ENCODE assay signal across 8 cellular contexts in genomic region chrX:56802921-56803848, GRCh38.
DNase-seq lines count a peak whose midpoint lies in the region; ATAC-seq lines count a peak whose summit lies in the region.

No MANE protein-coding gene starts in this region.

- ATAC-seq in GM19328 (IDR thresholded peaks at IDR 0.05; ENCODE audit: unreplicated experiment) (peak; percentile 63), HG03175 (IDR thresholded peaks at IDR 0.05; ENCODE audit: unreplicated experiment) (no peak), HG03565 (IDR thresholded peaks at IDR 0.05; ENCODE audit: unreplicated experiment) (no peak)

- DNase-seq in NCI-H146 (lab: John Stamatoyannopoulos, UW), result peak; percentile 84
- peak; percentile 54 to 63 for DNase-seq in activated CD4-positive, alpha-beta T cell treated with anti-CD3 and anti-CD28 coated beads, Interleukin-2, amount 50 U/mL, for 48 hours
- DNase-seq in dermis microvascular lymphatic vessel endothelial cell (ENCODE audit: low read depth in 2 of 2), result peak; percentile 64 to 86
- peak; percentile 85 for DNase-seq in medulla oblongata (ENCODE audit: extremely low spot score)
- peak; percentile 10 to 55 for DNase-seq in stimulated activated CD8-positive, alpha-beta memory T cell treated with anti-CD3 and anti-CD28 coated beads, Interleukin-15, amount 100 ng/mL, for 48 hours (ENCODE audit: low read depth in 2 of 2)

Comparison
In these comparisons a context has a peak if more than half of its experiments do, and no peak if none do; other contexts are left out.
1. DNase-seq: peak in every context shown above with its lines; median percentile 85 in medulla oblongata; 84 in NCI-H146; 75 in dermis microvascular lymphatic vessel endothelial cell; 58 in activated CD4-positive, alpha-beta T cell treated with anti-CD3 and anti-CD28 coated beads, Interleukin-2, amount 50 U/mL, for 48 hours; 32 in stimulated activated CD8-positive, alpha-beta memory T cell treated with anti-CD3 and anti-CD28 coated beads, Interleukin-15, amount 100 ng/mL, for 48 hours.